Comparison of ENCODE assay signal across 8 cellular contexts in genomic region chr10:110535958-110536891, GRCh38. TPM values are rescaled to one million over a fixed set of nuclear protein-coding genes. Genes with fewer than 3 reads are reported as not detected.
DNase-seq lines count a peak whose midpoint lies in the region; ATAC-seq and TF ChIP-seq lines count a peak whose summit lies in the region.

No MANE protein-coding gene starts in this region.

- H3K9ac ChIP-seq in adipocyte (ENCODE audit: low read length) = peak overlapping the region; percentile 31

- ATAC-seq in GM19328 (IDR thresholded peaks at IDR 0.05; ENCODE audit: unreplicated experiment) (peak; percentile 73), HG03280 (IDR thresholded peaks at IDR 0.05; ENCODE audit: unreplicated experiment) (peak; percentile 78), T-cell (replicated peaks in 1 of 4) (peak; percentile 80 to 87 (median 86)), lower lobe of right lung (peak; percentile 73 to 86)

- H3K9me3 Mint-ChIP-seq in T-cell = no peaks in the 10 kb centered on the region

- no peak for TF ChIP-seq POLR2A in stomach (IDR thresholded peaks at IDR 0.05)

- peaks cover 16 to 28% (median 22%) of the 10 kb centered on the region in 3 donors for H3K4me1 Mint-ChIP-seq in T-cell

- CTCF ChIA-PET in T-cell (lab: Charles Lee) = no interaction called here

- no peak overlapping the region for H3K4me3 Mint-ChIP-seq in T-cell

- peak; percentile 34 for TF ChIP-seq CTCF in lower lobe of right lung (IDR thresholded peaks at IDR 0.05)
- peak in 2 of 7 experiments; percentile 25 to 41 for TF ChIP-seq CTCF in stomach (IDR thresholded peaks at IDR 0.05)

- peak; percentile 8 to 10 for DNase-seq in AML-193 (lab: John Stamatoyannopoulos, UW)
- DNase-seq in T-cell = peak in 30 of 34 experiments; percentile 8 to 52 (median 23)
- DNase-seq in adipocyte (ENCODE audit: low read depth) = peak; percentile 46
- peak; percentile 64 for DNase-seq in lower lobe of right lung
- peak; percentile 34 for DNase-seq in stomach
- no peak for DNase-seq in OCI-M2 (lab: John Stamatoyannopoulos, UW; ENCODE audit: unreplicated experiment)

- peak overlapping the region in 1 of 2 donors; percentile 43 for H3K27ac Mint-ChIP-seq in T-cell

- intact Hi-C loops in lower lobe of right lung (cut with DNase I) = no loop called here
- intact Hi-C loops in stomach (cut with DNase I; ENCODE audit: low total_unique reads) = no loop called here

- H3K9me3 ChIP-seq in adipocyte (ENCODE audit: control insufficient read depth, low read length) (no peaks in the 10 kb centered on the region), lower lobe of right lung (no peaks in the 10 kb centered on the region), stomach (no peaks in the 10 kb centered on the region)

- H3K36me3 ChIP-seq in adipocyte (ENCODE audit: control insufficient read depth, insufficient read depth, low read length, severe bottlenecking) (no peaks in the 10 kb centered on the region), lower lobe of right lung (no peaks in the 10 kb centered on the region), stomach (no peaks in the 10 kb centered on the region)

- 47 to 56% (median 53%) methylated on average over 11 to 12 of the region's 12 CpGs for WGBS in stomach, 5 donors

- no peak overlapping the region for H3K27ac ChIP-seq in lower lobe of right lung
- H3K27ac ChIP-seq in stomach = no peak overlapping the region

- H3K36me3 Mint-ChIP-seq in T-cell = no peaks in the 10 kb centered on the region

- no peaks in the 10 kb centered on the region for H3K27me3 ChIP-seq in adipocyte (replicated peaks; ENCODE audit: control insufficient read depth, insufficient read depth, low read length)
- no peaks in the 10 kb centered on the region for H3K27me3 ChIP-seq in lower lobe of right lung (ENCODE audit: low read depth)
- H3K27me3 ChIP-seq in stomach = peaks cover 0 to 27% (median 0%) of the 10 kb centered on the region in 3 donors

- POLR2A ChIA-PET in T-cell (lab: Charles Lee) = no interaction called here

- H3K4me1 ChIP-seq in adipocyte (ENCODE audit: control insufficient read depth, insufficient read depth, low read length) (peaks cover 15% of the 10 kb centered on the region), lower lobe of right lung (peaks cover 25% of the 10 kb centered on the region), stomach (peaks cover 0 to 13% (median 2%) of the 10 kb centered on the region in 4 donors)

- H3K27me3 Mint-ChIP-seq in T-cell = peaks cover 0 to 4% of the 10 kb centered on the region in 2 donors

- no peak for TF ChIP-seq EP300 in stomach (IDR thresholded peaks at IDR 0.05)

- H3K4me3 ChIP-seq in adipocyte (ENCODE audit: low read length) = peak overlapping the region; percentile 52
- no peak overlapping the region for H3K4me3 ChIP-seq in lower lobe of right lung
- H3K4me3 ChIP-seq in stomach = no peak overlapping the region

RNA-seq across cellular contexts. Expression of gene SMC3, which starts 31.3 kb away (rescaled TPM):
- total RNA-seq in T-cell = 10 to 100 TPM; 37.1 to 42.0 (median 39.2) TPM
- 33.2 TPM for total RNA-seq in lower lobe of right lung
- total RNA-seq in stomach = 10 to 100 TPM in 4 of 5 donors, 1 to 10 TPM in 1; 9.3 to 40.6 (median 18.5) TPM
- polyA plus RNA-seq in stomach = 10 to 100 TPM; 10.1 to 12.4 (median 12.2) TPM

RNA-seq across cellular contexts. Expression of gene DUSP5, which starts 38.5 kb away (rescaled TPM):
- total RNA-seq in T-cell (10 to 100 TPM in 2 of 5 donors, 1 to 10 TPM in 3; 6.6 to 69.5 (median 9.6) TPM), lower lobe of right lung (8.9 TPM), stomach (10 to 100 TPM in 3 of 5 donors, 1 to 10 TPM in 1, under 1 TPM in 1; 0.58 to 22.3 (median 10.7) TPM)
- 10 to 100 TPM in 2 of 3 donors, 1 to 10 TPM in 1; 9.9 to 23.2 (median 10.4) TPM for polyA plus RNA-seq in stomach
